Comparison of ENCODE assay signal across 9 cellular contexts in the genomic region with DNA sequence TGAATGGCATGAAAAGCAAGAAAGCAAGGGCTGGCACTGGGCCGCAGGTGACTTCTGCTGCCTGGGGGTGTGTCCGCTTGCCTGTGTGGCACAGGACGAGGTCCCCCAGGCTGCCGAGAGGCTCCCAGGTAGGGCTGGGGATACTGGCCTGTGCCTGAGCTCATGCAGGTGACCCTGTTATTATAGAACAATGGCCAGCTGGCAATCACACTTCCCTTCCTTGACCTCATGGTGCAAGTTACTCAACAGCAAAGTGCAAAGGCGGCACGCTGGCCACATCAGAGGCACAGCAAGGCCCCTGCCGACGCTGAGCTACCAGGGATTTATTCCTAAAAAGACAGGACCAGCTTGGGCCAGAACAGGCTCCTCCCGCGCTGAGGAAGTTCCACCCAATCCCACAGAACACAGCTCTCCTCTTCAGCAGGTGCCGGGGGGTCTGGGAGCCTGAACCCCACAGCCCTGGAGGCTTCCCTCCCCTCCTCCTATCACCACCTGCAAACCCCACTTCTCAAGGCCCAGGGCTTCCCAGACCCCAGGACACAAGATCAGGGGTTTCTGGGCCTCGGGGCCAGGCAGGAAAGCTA. TPM values are rescaled to one million over a fixed set of nuclear protein-coding genes. Genes with fewer than 3 reads are reported as not detected.
DNase-seq lines count a peak whose midpoint lies in the region; ATAC-seq, FAIRE-seq and TF ChIP-seq lines count a peak whose summit lies in the region.
"Had no signal": no experiment of that assay in that cellular context is flagged by ENCODE, and none has a peak within 500 bp of the region (broad histone marks: within the 10 kb centered on the region; RNA-seq: fewer than 3 reads in every experiment).

No MANE protein-coding gene starts in this region.

- H3K27me3 ChIP-seq in smooth muscle cell (ENCODE audit: low read depth) (peaks cover 23% of the 10 kb centered on the region), thyroid gland (no peaks in the 10 kb centered on the region)

- H3K9me3 Mint-ChIP-seq in activated CD4-positive, alpha-beta T cell treated with anti-CD3 and anti-CD28 coated beads, Interleukin-2, amount 10 ng/mL, durations not matched to agents 7 days and 5 days, result no peaks in the 10 kb centered on the region
- H3K9me3 Mint-ChIP-seq in effector memory CD8-positive, alpha-beta T cell, result no peaks in the 10 kb centered on the region

- H4K20me1 ChIP-seq in smooth muscle cell (ENCODE audit: low read depth), result peaks cover 14% of the 10 kb centered on the region

- no peak overlapping the region for H2AFZ ChIP-seq in smooth muscle cell (ENCODE audit: low read depth)

- TF ChIP-seq POLR2A in thyroid gland (IDR thresholded peaks at IDR 0.05), result no peak
- TF ChIP-seq POLR2A in GM12891 (IDR thresholded peaks at IDR 0.05; ENCODE audit: low read depth, low read length), result no peak

- no peaks in the 10 kb centered on the region for H3K9me3 ChIP-seq in smooth muscle cell (replicated peaks; ENCODE audit: low read depth)
- H3K9me3 ChIP-seq in thyroid gland, result no peaks in the 10 kb centered on the region

- H3K4me1 Mint-ChIP-seq in activated CD4-positive, alpha-beta T cell treated with anti-CD3 and anti-CD28 coated beads, Interleukin-2, amount 10 ng/mL, durations not matched to agents 7 days and 5 days, result peaks cover 35% of the 10 kb centered on the region
- peaks cover 19 to 35% of the 10 kb centered on the region in 2 donors for H3K4me1 Mint-ChIP-seq in effector memory CD8-positive, alpha-beta T cell (ENCODE audit: low read depth in 2 of 2)

- H3K36me3 ChIP-seq in smooth muscle cell (ENCODE audit: low read depth), result no peaks in the 10 kb centered on the region
- peaks cover 27 to 30% of the 10 kb centered on the region in 2 donors for H3K36me3 ChIP-seq in thyroid gland

- H3K4me3 Mint-ChIP-seq in activated CD4-positive, alpha-beta T cell treated with anti-CD3 and anti-CD28 coated beads, Interleukin-2, amount 10 ng/mL, durations not matched to agents 7 days and 5 days, result peak overlapping the region; percentile 75
- peak overlapping the region; percentile 90 to 91 for H3K4me3 Mint-ChIP-seq in effector memory CD8-positive, alpha-beta T cell

- no peak for DNase-seq in activated CD4-positive, alpha-beta T cell treated with anti-CD3 and anti-CD28 coated beads, Interleukin-2, amount 10 ng/mL, durations not matched to agents 7 days and 5 days
- no peak for DNase-seq in activated CD4-positive, alpha-beta T cell treated with anti-CD3 and anti-CD28 coated beads for 4 hours
- DNase-seq in SKM-1 treated with dmso at 0.1 percent for 144 hours (lab: John Stamatoyannopoulos, UW; ENCODE audit: unreplicated experiment), result peak; percentile 50
- no peak for DNase-seq in effector memory CD8-positive, alpha-beta T cell
- DNase-seq in smooth muscle cell (lab: John Stamatoyannopoulos, UW; ENCODE audit: unreplicated experiment), result no peak
- DNase-seq in thyroid gland, result no peak
- DNase-seq in nucleus accumbens (lab: John Stamatoyannopoulos, UW), result no peak
- DNase-seq in GM12891 (ENCODE audit: insufficient read length, low spot score), result no peak
- DNase-seq: NCI-H2081 had no signal

- FAIRE-seq in GM12891 (lab: Jason Lieb, UNC), result no peak

- H3K4me2 ChIP-seq in smooth muscle cell, result peak overlapping the region; percentile 63

- H3K27ac Mint-ChIP-seq in activated CD4-positive, alpha-beta T cell treated with anti-CD3 and anti-CD28 coated beads, Interleukin-2, amount 10 ng/mL, durations not matched to agents 7 days and 5 days, result peak overlapping the region; percentile 96
- H3K27ac Mint-ChIP-seq in effector memory CD8-positive, alpha-beta T cell, result peak overlapping the region; percentile 98 to 99

- peaks cover 19% of the 10 kb centered on the region for H3K36me3 Mint-ChIP-seq in activated CD4-positive, alpha-beta T cell treated with anti-CD3 and anti-CD28 coated beads, Interleukin-2, amount 10 ng/mL, durations not matched to agents 7 days and 5 days (ENCODE audit: low read depth)
- peaks cover 48% of the 10 kb centered on the region for H3K36me3 Mint-ChIP-seq in effector memory CD8-positive, alpha-beta T cell (ENCODE audit: insufficient read depth)

- H3K9ac ChIP-seq in smooth muscle cell (ENCODE audit: low read depth), result no peak overlapping the region

- H3K79me2 ChIP-seq in smooth muscle cell (ENCODE audit: low read depth), result no peaks in the 10 kb centered on the region

- CTCF ChIA-PET in activated CD4-positive, alpha-beta T cell treated with anti-CD3 and anti-CD28 coated beads, Interleukin-2, amount 10 ng/mL, durations not matched to agents 7 days and 5 days (lab: Charles Lee), result interaction anchor here (0.7 to 2.9 kb wide), 4 partner anchors 19 to 52 kb away, joined by 3 to 14 read pairs (median 8); no protein-coding TSS in a partner anchor

- H3K27ac ChIP-seq in smooth muscle cell (ENCODE audit: low read depth) (peak overlapping the region; percentile 68), thyroid gland (no peak overlapping the region)

- 79% methylated on average over 12 of the region's 12 CpGs for WGBS in smooth muscle cell (ENCODE audit: low lambda C conversion rate)
- WGBS in thyroid gland, 2 donors, result 85 to 95% methylated on average over 7 to 9 of the region's 12 CpGs

- peaks cover 4% of the 10 kb centered on the region for H3F3A ChIP-seq in smooth muscle cell (ENCODE audit: low read depth)

- H3K4me1 ChIP-seq in smooth muscle cell (ENCODE audit: low read depth) (peaks cover 12% of the 10 kb centered on the region), thyroid gland (peaks cover 6 to 12% of the 10 kb centered on the region in 2 donors)

- TF ChIP-seq CTCF in smooth muscle cell (IDR thresholded peaks at IDR 0.05; ENCODE audit: borderline replicate concordance, insufficient read depth, poor library complexity, severe bottlenecking), result no peak
- TF ChIP-seq CTCF in thyroid gland (IDR thresholded peaks at IDR 0.05), result no peak

- POLR2A ChIA-PET in activated CD4-positive, alpha-beta T cell treated with anti-CD3 and anti-CD28 coated beads, Interleukin-2, amount 10 ng/mL, durations not matched to agents 7 days and 5 days (lab: Charles Lee), result interaction anchor here (1.0 kb wide), 1 partner anchor 19 kb away, joined by 4 read pairs; no protein-coding TSS in a partner anchor

- intact Hi-C loops in thyroid gland (cut with DNase I), result no loop called here

- no peaks in the 10 kb centered on the region for H3K27me3 Mint-ChIP-seq in activated CD4-positive, alpha-beta T cell treated with anti-CD3 and anti-CD28 coated beads, Interleukin-2, amount 10 ng/mL, durations not matched to agents 7 days and 5 days
- no peaks in the 10 kb centered on the region for H3K27me3 Mint-ChIP-seq in effector memory CD8-positive, alpha-beta T cell

- no peak overlapping the region for H3K4me3 ChIP-seq in smooth muscle cell
- H3K4me3 ChIP-seq in thyroid gland (replicated peaks in 1 of 3), result no peak overlapping the region

- no peak for ATAC-seq in effector memory CD8-positive, alpha-beta T cell (replicated peaks)

TF ChIP-seq in GM12891, 5 proteins besides CTCF, POLR2A, EP300 and RAD21:
- TF ChIP-seq TAF1 (IDR thresholded peaks at IDR 0.05; ENCODE audit: low read depth, low read length), result no peak
- TF ChIP-seq PAX5 (IDR thresholded peaks at IDR 0.05; ENCODE audit: insufficient read depth, low read length, severe bottlenecking), result no peak

RNA-seq across cellular contexts. Expression of a gene that starts 1.4 kb away (rescaled TPM):
- 100 to 1,000 TPM; 123 to 153 TPM for total RNA-seq in activated CD4-positive, alpha-beta T cell treated with anti-CD3 and anti-CD28 coated beads, Interleukin-2, amount 10 ng/mL, durations not matched to agents 7 days and 5 days
- total RNA-seq in smooth muscle cell (0.36 and 0.85 TPM in 2 replicates), thyroid gland (1 to 10 TPM; 1.6 to 9.8 (median 2.6) TPM)
- polyA plus RNA-seq in smooth muscle cell, result 0.70 and 0.96 TPM in 2 replicates
- 52.5 TPM for polyA plus RNA-seq in GM12891 (2012; ENCODE audit: low read depth, missing spikeins)

RNA-seq across cellular contexts. Expression of a gene that starts 30.6 kb away (rescaled TPM):
- 10 to 100 TPM; 52.4 to 54.2 TPM for total RNA-seq in activated CD4-positive, alpha-beta T cell treated with anti-CD3 and anti-CD28 coated beads, Interleukin-2, amount 10 ng/mL, durations not matched to agents 7 days and 5 days
- total RNA-seq in smooth muscle cell (39.5 and 48.5 TPM in 2 replicates), thyroid gland (10 to 100 TPM; 56.5 to 73.3 (median 62.9) TPM)
- 40.5 and 47.0 TPM in 2 replicates for polyA plus RNA-seq in smooth muscle cell
- 29.6 TPM for polyA plus RNA-seq in GM12891 (2012; ENCODE audit: low read depth, missing spikeins)

RNA-seq across cellular contexts. Expression of a gene that starts 30.6 kb away (rescaled TPM):
- total RNA-seq in activated CD4-positive, alpha-beta T cell treated with anti-CD3 and anti-CD28 coated beads, Interleukin-2, amount 10 ng/mL, durations not matched to agents 7 days and 5 days, result 10 to 100 TPM; 54.5 to 59.7 TPM
- total RNA-seq in smooth muscle cell (15.3 and 20.0 TPM in 2 replicates), thyroid gland (10 to 100 TPM; 22.0 to 53.6 (median 26.2) TPM)
- polyA plus RNA-seq in smooth muscle cell, result 52.3 and 70.2 TPM in 2 replicates
- polyA plus RNA-seq in GM12891 (2012; ENCODE audit: low read depth, missing spikeins), result 28.3 TPM

RNA-seq across cellular contexts. Expression of a gene that starts 40.4 kb away (rescaled TPM):
- not detected for total RNA-seq in activated CD4-positive, alpha-beta T cell treated with anti-CD3 and anti-CD28 coated beads, Interleukin-2, amount 10 ng/mL, durations not matched to agents 7 days and 5 days
- total RNA-seq in smooth muscle cell (not detected in 2 replicates), thyroid gland (1 to 10 TPM in 1 of 4 donors, under 1 TPM in 2, not detected in 1; 0.40 to 1.3 (median 0.63) TPM)
- 0.33 TPM in 1 of 2 replicates, not detected in the other for polyA plus RNA-seq in smooth muscle cell
- not detected for polyA plus RNA-seq in GM12891 (2012; ENCODE audit: low read depth, missing spikeins)

RNA-seq across cellular contexts. Expression of a gene that starts 48.1 kb away (rescaled TPM):
- total RNA-seq in activated CD4-positive, alpha-beta T cell treated with anti-CD3 and anti-CD28 coated beads, Interleukin-2, amount 10 ng/mL, durations not matched to agents 7 days and 5 days, result not detected
- total RNA-seq in smooth muscle cell, result not detected in 2 replicates
- not detected in 2 replicates for polyA plus RNA-seq in smooth muscle cell
- not detected for total RNA-seq in thyroid gland
- not detected for polyA plus RNA-seq in GM12891 (2012; ENCODE audit: low read depth, missing spikeins)

Comparison
In these comparisons a context has a peak if more than half of its experiments do, and no peak if none do; other contexts are left out.
1. RNA of a gene that starts 1.4 kb away (total RNA-seq): 123 to 153 TPM in activated CD4-positive, alpha-beta T cell treated with anti-CD3 and anti-CD28 coated beads, Interleukin-2, amount 10 ng/mL, durations not matched to agents 7 days and 5 days; 1.6 to 9.8 TPM in thyroid gland and 0.36 to 0.85 TPM in smooth muscle cell; every median in the first group is over 10 times any median in the second.